Comparison of ENCODE assay signal across 18 cellular contexts in genomic region chr3:55804170-55805095, GRCh38.
"Had no signal": no experiment of that assay in that cellular context is flagged by ENCODE, and none has a peak within 500 bp of the region (broad histone marks: within the 10 kb centered on the region; RNA-seq: fewer than 3 reads in every experiment).

No MANE protein-coding gene starts in this region.

- H3K27me3 ChIP-seq: gastrocnemius medialis, heart left ventricle, right atrium auricular region, transverse colon had no signal

- H3K27ac Mint-ChIP-seq: activated naive CD8-positive, alpha-beta T cell treated with anti-CD3 and anti-CD28 coated beads, Interleukin-2, amount 10 ng/mL, durations not matched to agents 7 days and 5 days; effector memory CD8-positive, alpha-beta T cell; naive thymus-derived CD8-positive, alpha-beta T cell; T-helper 2 cell treated with Interferon-gamma antibody and Interleukin-4, amounts not matched to agents 5 μg/mL and 100 μg/mL, for 36 hours had no signal

- H3K9me3 ChIP-seq: gastrocnemius medialis, heart left ventricle, right atrium auricular region, transverse colon had no signal

- H3K4me3 Mint-ChIP-seq: activated naive CD8-positive, alpha-beta T cell treated with anti-CD3 and anti-CD28 coated beads, Interleukin-2, amount 10 ng/mL, durations not matched to agents 7 days and 5 days; effector memory CD8-positive, alpha-beta T cell; naive thymus-derived CD8-positive, alpha-beta T cell; T-helper 2 cell treated with Interferon-gamma antibody and Interleukin-4, amounts not matched to agents 5 μg/mL and 100 μg/mL, for 36 hours had no signal

- H3K27ac ChIP-seq: epithelial cell of prostate, gastrocnemius medialis, heart left ventricle, right atrium auricular region, transverse colon had no signal

- H3K36me3 ChIP-seq: gastrocnemius medialis, heart left ventricle, right atrium auricular region, transverse colon had no signal

- ATAC-seq: effector memory CD8-positive, alpha-beta T cell; gastrocnemius medialis; heart left ventricle; naive thymus-derived CD8-positive, alpha-beta T cell had no signal

- H3K4me3 ChIP-seq: gastrocnemius medialis, heart left ventricle, right atrium auricular region, transverse colon had no signal

- H3K27me3 Mint-ChIP-seq: activated naive CD8-positive, alpha-beta T cell treated with anti-CD3 and anti-CD28 coated beads, Interleukin-2, amount 10 ng/mL, durations not matched to agents 7 days and 5 days; effector memory CD8-positive, alpha-beta T cell had no signal

- H3K4me1 ChIP-seq: gastrocnemius medialis, heart left ventricle, right atrium auricular region, transverse colon had no signal

- DNase-seq: activated CD4-positive, alpha-beta T cell treated with anti-CD3 and anti-CD28 coated beads for 1 hour; activated CD4-positive, alpha-beta T cell treated with anti-CD3 and anti-CD28 coated beads, Interleukin-2, amount 50 U/mL, for 4 hours; activated naive CD4-positive, alpha-beta T cell; activated naive CD8-positive, alpha-beta T cell treated with anti-CD3 and anti-CD28 coated beads, Interleukin-2, amount 10 ng/mL, durations not matched to agents 7 days and 5 days; activated T-cell treated with anti-CD3 and anti-CD28 coated beads for 4 hours; anterior cingulate cortex; dermis blood vessel endothelial cell; effector memory CD8-positive, alpha-beta T cell; gastrocnemius medialis; heart left ventricle; naive thymus-derived CD8-positive, alpha-beta T cell; stimulated activated CD4-positive, alpha-beta T cell treated with anti-CD3 and anti-CD28 coated beads, Interleukin-15, amount 100 ng/mL, for 24 hours; stimulated activated CD4-positive, alpha-beta T cell treated with anti-CD3 and anti-CD28 coated beads, Interleukin-4, amount 100 ng/mL, for 24 hours; stimulated activated naive CD4-positive, alpha-beta T cell treated with Interleukin-2 at 50 U/mL for 16 hours; transverse colon had no signal

- H3K4me1 Mint-ChIP-seq: activated naive CD8-positive, alpha-beta T cell treated with anti-CD3 and anti-CD28 coated beads, Interleukin-2, amount 10 ng/mL, durations not matched to agents 7 days and 5 days; naive thymus-derived CD8-positive, alpha-beta T cell had no signal

- H3K9me3 Mint-ChIP-seq: T-helper 2 cell treated with Interferon-gamma antibody and Interleukin-4, amounts not matched to agents 5 μg/mL and 100 μg/mL, for 36 hours had no signal

- H3K36me3 Mint-ChIP-seq: activated naive CD8-positive, alpha-beta T cell treated with anti-CD3 and anti-CD28 coated beads, Interleukin-2, amount 10 ng/mL, durations not matched to agents 7 days and 5 days; naive thymus-derived CD8-positive, alpha-beta T cell had no signal
